In the genomic region with DNA sequence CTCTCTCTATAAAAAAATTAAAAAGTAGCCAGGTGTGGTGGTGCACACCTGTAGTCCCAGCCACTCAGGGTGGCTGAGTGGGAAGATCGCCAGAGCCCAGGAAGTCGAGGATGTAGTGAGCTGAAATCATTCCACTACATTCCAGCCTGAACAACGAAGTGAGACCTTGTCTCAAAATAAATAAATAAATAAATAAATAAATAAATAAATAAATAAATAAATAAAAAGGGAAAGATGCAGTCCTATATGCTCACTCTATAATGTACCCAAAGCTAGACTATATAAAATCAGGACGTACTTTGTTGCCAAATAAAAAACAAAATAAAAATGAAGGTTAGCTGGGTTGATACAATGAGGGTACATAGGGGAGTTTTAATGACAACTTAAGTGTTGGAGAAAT, we compare ENCODE assay signal across 10 cellular contexts. TPM values are rescaled to one million over a fixed set of nuclear protein-coding genes. Genes with fewer than 3 reads are reported as not detected.
"Had no signal": no experiment of that assay in that cellular context is flagged by ENCODE, and none has a peak within 500 bp of the region (broad histone marks: within the 10 kb centered on the region; RNA-seq: fewer than 3 reads in every experiment).

No MANE protein-coding gene starts in this region.

- H3K4me2 ChIP-seq: KMS-11 had no signal

- H3K27ac ChIP-seq: GM23248, HL-60, KMS-11 had no signal

- H3K4me3 ChIP-seq: GM23248 had no signal

- DNase-seq: GM23248, GOT3, H7, HCEC 1CT, HFFc6, KBM-7 had no signal

- H3K4me1 Mint-ChIP-seq: IgD-negative memory B cell had no signal

- H3K4me3 Mint-ChIP-seq: HFFc6, IgD-negative memory B cell had no signal

- H3K9me3 Mint-ChIP-seq: HFFc6 had no signal

- FAIRE-seq: HepG2 had no signal

- H3K27ac Mint-ChIP-seq: HFFc6, IgD-negative memory B cell had no signal

RNA-seq across cellular contexts. Expression of a gene that starts 26.1 kb away (rescaled TPM):
- polyA plus RNA-seq: IgD-negative memory B cell had no signal
